Comparison of ENCODE assay signal across 16 cellular contexts in the genomic region with DNA sequence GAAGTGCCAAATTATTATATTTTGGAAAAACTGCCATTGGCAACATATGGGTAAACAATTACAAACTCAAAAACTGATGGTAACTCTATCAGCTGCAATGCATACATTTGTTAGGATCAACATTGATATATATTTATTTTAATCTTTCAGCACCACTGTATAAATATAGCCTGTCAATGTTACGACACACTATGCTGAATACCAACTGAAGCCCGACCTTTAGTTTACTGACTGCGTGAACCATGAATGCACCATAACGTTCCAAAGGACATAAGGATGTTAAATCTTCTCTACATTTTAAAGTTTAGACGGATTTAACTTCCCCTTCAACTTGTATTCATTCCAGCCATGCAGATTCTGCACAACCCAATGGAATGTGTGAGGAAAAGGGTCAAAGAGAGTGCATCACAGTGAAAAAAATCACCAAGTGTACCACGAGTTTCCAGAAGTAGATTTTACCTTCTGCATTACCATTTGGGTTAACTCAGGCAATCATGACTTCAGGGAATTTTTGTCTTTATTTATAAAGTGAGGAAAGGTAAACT.
A peak's percentile ranks its signal among the peaks of the same experiment; 100 is the strongest.
DNase-seq lines count a peak whose midpoint lies in the region; ATAC-seq and TF ChIP-seq lines count a peak whose summit lies in the region.
"Had no signal": no experiment of that assay in that cellular context is flagged by ENCODE, and none has a peak within 500 bp of the region (broad histone marks: within the 10 kb centered on the region; RNA-seq: fewer than 3 reads in every experiment).

No MANE protein-coding gene starts in this region.

- no peaks in the 10 kb centered on the region for H3K36me3 Mint-ChIP-seq in neural progenitor cell
- H3K36me3 Mint-ChIP-seq: CD8-positive, alpha-beta memory T cell had no signal

- H2BK5ac ChIP-seq in IMR-90 (ENCODE audit: low read depth, low read length, poor library complexity, severe bottlenecking) = no peak overlapping the region

- H4K91ac ChIP-seq in IMR-90 (ENCODE audit: insufficient read depth, low read depth, low read length) = no peak overlapping the region

- H3K9me3 ChIP-seq in IMR-90 (ENCODE audit: control insufficient read depth, insufficient read depth, low read length) (no peaks in the 10 kb centered on the region), neural progenitor cell (ENCODE audit: low read depth) (no peaks in the 10 kb centered on the region)
- H3K9me3 ChIP-seq: BE2C, Peyer's patch had no signal

- H3K27me3 ChIP-seq in IMR-90 (ENCODE audit: control insufficient read depth, insufficient read depth, low read length) (no peaks in the 10 kb centered on the region), neural progenitor cell (no peaks in the 10 kb centered on the region)
- H3K27me3 ChIP-seq: BE2C, Peyer's patch had no signal

- H3K9ac ChIP-seq in IMR-90 (ENCODE audit: low read depth, low read length) (no peak overlapping the region), neural progenitor cell (no peak overlapping the region)

- H2AK5ac ChIP-seq in IMR-90 (ENCODE audit: low read depth, low read length) = no peak overlapping the region

- WGBS in IMR-90 (ENCODE audit: extremely low coverage in 2 of 2, insufficient read length in 1 of 2), 2 experiments = no CpG with 5 or more reads among the region's 6 CpGs

- H3K56ac ChIP-seq in IMR-90 (ENCODE audit: extremely low read depth, insufficient read depth, low read length) = no peak overlapping the region

- H3K79me2 ChIP-seq in neural progenitor cell (ENCODE audit: low read depth) = no peaks in the 10 kb centered on the region

- TF ChIP-seq RAD21 in IMR-90 (IDR thresholded peaks at IDR 0.05; ENCODE audit: low read length) = no peak

- H4K20me1 ChIP-seq in IMR-90 (ENCODE audit: insufficient read depth, low read length) = no peaks in the 10 kb centered on the region
- no peaks in the 10 kb centered on the region for H4K20me1 ChIP-seq in neural progenitor cell (ENCODE audit: low read depth)

- no peak overlapping the region for H2AK9ac ChIP-seq in IMR-90 (replicated peaks; ENCODE audit: low read depth, low read length, poor library complexity)

- in situ Hi-C loops in IMR-90 (cut with MboI; ENCODE audit: low sequenced_read_pairs) = no loop called here

- H3K4me3 ChIP-seq in AG10803 (ENCODE audit: low read length) (no peak overlapping the region), IMR-90 (ENCODE audit: insufficient read depth, low read depth, low read length) (no peak overlapping the region), retinal pigment epithelial cell (ENCODE audit: low read length) (no peak overlapping the region), neural progenitor cell (no peak overlapping the region)
- H3K4me3 ChIP-seq: Peyer's patch had no signal

- POLR2A ChIA-PET in IMR-90 (lab: Charles Lee; ENCODE audit: unreplicated experiment) = interaction anchor here (0.7 kb wide), 1 partner anchor 415 kb away, joined by 7 read pairs; no protein-coding TSS in a partner anchor

- H3K9me1 ChIP-seq in IMR-90 (ENCODE audit: insufficient read depth, low read length) = no peaks in the 10 kb centered on the region

- H3K4me1 ChIP-seq in IMR-90 (ENCODE audit: control insufficient read depth, insufficient read depth, low read length) = peaks cover 5% of the 10 kb centered on the region; the same call in 1 of the 2 replicates
- H3K4me1 ChIP-seq in neural progenitor cell = no peaks in the 10 kb centered on the region
- H3K4me1 ChIP-seq: BE2C, Peyer's patch had no signal

- H3K27ac Mint-ChIP-seq in neural progenitor cell = no peak overlapping the region
- H3K27ac Mint-ChIP-seq: H9 had no signal

- BruUV-seq in IMR-90 (replicated peaks; lab: Mats Ljungman, UMichigan) = no TSS peak

- H3K27me3 Mint-ChIP-seq in neural progenitor cell (ENCODE audit: insufficient read depth, low read depth) = no peaks in the 10 kb centered on the region

- TF ChIP-seq CTCF in AG10803 (conservative IDR thresholded peaks at IDR 0.05; ENCODE audit: low read length) = no peak
- TF ChIP-seq CTCF in IMR-90 (conservative IDR thresholded peaks at IDR 0.05; ENCODE audit: low read depth, low read length) = no peak
- no peak for TF ChIP-seq CTCF in retinal pigment epithelial cell (conservative IDR thresholded peaks at IDR 0.05; ENCODE audit: low read depth, low read length)
- TF ChIP-seq CTCF in neural progenitor cell (IDR thresholded peaks at IDR 0.05) = no peak

- intact Hi-C loops in IMR-90 (cut with micrococcal nuclease) = no loop called here

- H3K4me1 Mint-ChIP-seq in neural progenitor cell = peaks cover 5% of the 10 kb centered on the region
- H3K4me1 Mint-ChIP-seq: CD8-positive, alpha-beta memory T cell had no signal

- no peak overlapping the region for H3K27ac ChIP-seq in IMR-90 (ENCODE audit: insufficient read depth, low read length)
- no peak overlapping the region for H3K27ac ChIP-seq in neural progenitor cell
- H3K27ac ChIP-seq: Peyer's patch had no signal

- no peak overlapping the region for H4K8ac ChIP-seq in IMR-90 (ENCODE audit: low read depth in 2 of 2, low read length in 2 of 2)

- ATAC-seq in IMR-90 (ENCODE audit: low read depth) (peak; percentile 85), HG02678 (IDR thresholded peaks at IDR 0.05; ENCODE audit: unreplicated experiment) (no peak)

- no peak overlapping the region for H3K18ac ChIP-seq in IMR-90 (ENCODE audit: low read depth, low read length)

- no peak overlapping the region for H2BK20ac ChIP-seq in IMR-90 (ENCODE audit: low read depth, low read length)

- no peaks in the 10 kb centered on the region for H3K36me3 ChIP-seq in IMR-90 (ENCODE audit: control insufficient read depth, insufficient read depth, low read length)
- H3K36me3 ChIP-seq in neural progenitor cell = no peaks in the 10 kb centered on the region
- H3K36me3 ChIP-seq: BE2C, Peyer's patch had no signal

- no peak overlapping the region for H2BK120ac ChIP-seq in IMR-90 (ENCODE audit: low read depth, low read length)

- CTCF ChIA-PET in IMR-90 (lab: Yijun Ruan, JAX) = interaction anchor here (0.7 kb wide), 1 partner anchor 903 kb away, joined by 4 read pairs; no protein-coding TSS in a partner anchor

- no peak overlapping the region for H2AFZ ChIP-seq in IMR-90 (replicated peaks; ENCODE audit: low read length, poor library complexity)
- H2AFZ ChIP-seq in neural progenitor cell (replicated peaks) = no peak overlapping the region

- no peak overlapping the region for H3K4me3 Mint-ChIP-seq in neural progenitor cell
- H3K4me3 Mint-ChIP-seq: CD8-positive, alpha-beta memory T cell; H9 had no signal

- H3K79me1 ChIP-seq in IMR-90 (ENCODE audit: low read depth in 1 of 2, low read length in 2 of 2) = no peaks in the 10 kb centered on the region

- no peak overlapping the region for H3K4ac ChIP-seq in IMR-90 (ENCODE audit: low read depth, low read length)

- no peaks in the 10 kb centered on the region for H3F3A ChIP-seq in neural progenitor cell (ENCODE audit: low read depth)

- no peak overlapping the region for H2BK15ac ChIP-seq in IMR-90 (ENCODE audit: low read depth, low read length)

- H3K9me3 Mint-ChIP-seq in neural progenitor cell = no peaks in the 10 kb centered on the region
- H3K9me3 Mint-ChIP-seq: CD8-positive, alpha-beta memory T cell; H9 had no signal

- peak overlapping the region; percentile 35; the same call in 1 of the 2 replicates for H3K4me2 ChIP-seq in IMR-90 (ENCODE audit: low read depth, low read length)
- no peak overlapping the region for H3K4me2 ChIP-seq in neural progenitor cell

- H3K23ac ChIP-seq in IMR-90 (ENCODE audit: low read depth, low read length) = no peak overlapping the region; the same call in 1 of the 2 replicates

- TF ChIP-seq POLR2A in IMR-90 (IDR thresholded peaks at IDR 0.05; ENCODE audit: low read depth, low read length) = no peak

- peak; percentile 32 for DNase-seq in AG10803 (ENCODE audit: low read depth)
- DNase-seq in IMR-90 = peak; percentile 62
- DNase-seq in fibroblast of peridontal ligament (ENCODE audit: extremely low read depth) = peak; percentile 62
- DNase-seq in retinal pigment epithelial cell (ENCODE audit: low read depth) = peak; percentile 48
- DNase-seq in middle frontal gyrus (ENCODE audit: extremely low spot score, low spot score) = no peak
- DNase-seq in neural progenitor cell (ENCODE audit: low spot score) = no peak
- DNase-seq: BE2C; CD8-positive, alpha-beta memory T cell; H9; Kasumi-1; NCI-H1417 treated with DMSO at 0.1 percent for 48 hours; NCI-H2081; NCI-H524; Peyer's patch; SHP77 had no signal

- H3K14ac ChIP-seq in IMR-90 (replicated peaks; ENCODE audit: low read depth, low read length) = no peak overlapping the region

- dilution Hi-C loops in IMR-90 (cut with HindIII; ENCODE audit: low sequenced_read_pairs, unreplicated experiment) = no loop called here

- no peak overlapping the region for H4K5ac ChIP-seq in IMR-90 (ENCODE audit: low read depth, low read length)

TF ChIP-seq in IMR-90, 13 proteins besides CTCF, POLR2A, EP300 and RAD21:
- TF ChIP-seq FOS (IDR thresholded peaks at IDR 0.05; ENCODE audit: low read depth, low read length) (no peak), MXI1 (IDR thresholded peaks at IDR 0.05; ENCODE audit: borderline replicate concordance, low read depth, low read length) (no peak), CEBPB (IDR thresholded peaks at IDR 0.05; ENCODE audit: low read depth, low read length) (peak; percentile 39)

Comparison
In these comparisons a context has a peak if more than half of its experiments do, and no peak if none do; other contexts are left out.
1. DNase-seq: peak in AG10803 (single experiment), IMR-90 (single experiment), fibroblast of peridontal ligament (single experiment) and retinal pigment epithelial cell (single experiment); none in middle frontal gyrus (single experiment) and neural progenitor cell (single experiment).